In the genomic region with DNA sequence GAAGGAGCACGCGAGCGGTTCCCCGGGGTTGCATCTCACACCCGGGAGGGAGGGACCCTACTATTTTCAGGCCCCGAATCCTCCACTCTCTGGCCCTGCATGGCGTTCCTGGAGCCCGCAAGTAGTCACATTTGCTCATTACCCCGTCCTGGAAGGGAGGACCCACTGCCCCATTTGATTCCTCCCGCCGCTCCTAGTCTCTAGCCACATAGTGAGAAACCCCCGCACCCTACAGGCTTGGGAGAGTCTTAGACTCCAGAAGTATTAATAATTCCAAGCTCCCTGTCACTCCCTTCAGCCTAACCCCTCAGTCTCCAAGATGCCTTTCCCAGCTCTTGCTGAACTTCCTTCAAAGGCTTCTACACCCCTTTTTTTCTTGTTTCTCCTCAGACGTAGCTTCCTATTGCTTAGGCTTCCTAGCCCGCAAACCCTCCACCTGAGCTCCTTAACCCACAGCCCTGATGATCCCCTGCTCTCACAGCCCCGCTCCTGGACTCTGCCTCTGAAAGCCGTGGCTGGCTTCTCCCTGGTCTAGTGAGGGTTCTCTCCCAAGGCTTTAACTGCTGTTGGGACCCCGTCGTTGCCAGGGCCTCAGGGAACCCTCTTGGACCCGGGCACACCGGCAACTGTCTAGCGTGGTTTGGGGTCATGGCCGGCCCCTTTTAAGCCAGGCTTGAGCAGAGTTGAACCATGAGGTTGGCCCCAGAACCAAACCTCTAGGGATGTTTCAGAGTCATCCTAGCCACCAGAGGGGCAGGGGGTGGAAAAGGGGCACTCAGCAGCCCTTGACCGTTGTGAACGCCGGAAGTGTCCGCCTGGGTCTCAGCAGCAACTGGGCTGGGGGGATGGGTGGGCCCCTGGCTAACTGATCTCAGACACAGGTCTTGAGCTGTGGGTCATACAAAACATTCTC, we compare ENCODE assay signal across 6 cellular contexts. TPM values are rescaled to one million over a fixed set of nuclear protein-coding genes. Genes with fewer than 3 reads are reported as not detected.
DNase-seq lines count a peak whose midpoint lies in the region; ATAC-seq, FAIRE-seq and TF ChIP-seq lines count a peak whose summit lies in the region.

No MANE protein-coding gene starts in this region.

- TF ChIP-seq EP300 in upper lobe of left lung (IDR thresholded peaks at IDR 0.05): no peak

- TF ChIP-seq POLR2A in upper lobe of left lung (IDR thresholded peaks at IDR 0.05): peak in 1 of 4 donors; percentile 37

- TF ChIP-seq CTCF in upper lobe of left lung (IDR thresholded peaks at IDR 0.05): no peak

- 12% methylated on average over 26 of the region's 26 CpGs for WGBS in right cardiac atrium
- 9 to 10% methylated on average over 20 to 21 of the region's 26 CpGs for WGBS in upper lobe of left lung, 2 donors

- ATAC-seq in right cardiac atrium (peak in 1 of 2 donors; percentile 0), upper lobe of left lung (ENCODE audit: low FRiP score in 2 of 2) (no peak), HG03432 (IDR thresholded peaks at IDR 0.05; ENCODE audit: unreplicated experiment) (no peak)

- H3K27me3 ChIP-seq in SJSA1 (replicated peaks): 0 out of 2 replicates have a peak, but pooled peaks cover 5% of the 10 kb centered on the region
- no peaks in the 10 kb centered on the region for H3K27me3 ChIP-seq in right cardiac atrium (ENCODE audit: control insufficient read depth, insufficient read depth)
- no peaks in the 10 kb centered on the region for H3K27me3 ChIP-seq in upper lobe of left lung

- H3K27ac ChIP-seq in SJSA1 (peak overlapping the region; percentile 25; the same call in 1 of the 2 replicates), right cardiac atrium (ENCODE audit: low read length) (peak overlapping the region; percentile 86), upper lobe of left lung (peak overlapping the region; percentile 88 to 96 (median 93))

- H3K4me3 ChIP-seq in SJSA1 (peak overlapping the region; percentile 84), right cardiac atrium (ENCODE audit: low read length) (peak overlapping the region; percentile 90), upper lobe of left lung (peak overlapping the region; percentile 82 to 97 (median 90))

- H3K9me3 ChIP-seq in SJSA1 (replicated peaks) (no peaks in the 10 kb centered on the region), right cardiac atrium (ENCODE audit: control insufficient read depth, low read length) (no peaks in the 10 kb centered on the region), upper lobe of left lung (no peaks in the 10 kb centered on the region)

- intact Hi-C loops in right cardiac atrium (cut with DNase I): no loop called here

- H3K4me1 ChIP-seq in SJSA1 (replicated peaks): peaks cover 15% of the 10 kb centered on the region
- H3K4me1 ChIP-seq in right cardiac atrium (ENCODE audit: control insufficient read depth, insufficient read depth, low read length): peaks cover 4% of the 10 kb centered on the region
- H3K4me1 ChIP-seq in upper lobe of left lung: peaks cover 29 to 62% (median 49%) of the 10 kb centered on the region in 4 donors

- FAIRE-seq in GM18507 (lab: Jason Lieb, UNC): peak; percentile 68

- no peak for DNase-seq in GM18507 (ENCODE audit: extremely low spot score, insufficient read length, low read depth)
- no peak for DNase-seq in SJSA1 (ENCODE audit: low read depth in 1 of 2, low spot score in 2 of 2)
- DNase-seq in right cardiac atrium: peak in 1 of 3 donors; percentile 62
- DNase-seq in upper lobe of left lung: no peak
- DNase-seq in stimulated activated CD4-positive, alpha-beta T cell treated with anti-CD3 and anti-CD28 coated beads, Interleukin-2, amount 100 ng/mL, for 48 hours: no peak

- H3K36me3 ChIP-seq in SJSA1 (no peaks in the 10 kb centered on the region), upper lobe of left lung (peaks cover 2 to 7% (median 6%) of the 10 kb centered on the region in 4 donors)

RNA-seq across cellular contexts. Expression of a gene that starts 0.9 kb away (rescaled TPM):
- total RNA-seq in SJSA1 (2014; rRNA removed; shearing (Covaris generic)): 22.6 and 34.9 TPM in 2 replicates
- 10 to 100 TPM; 23.3 to 29.0 (median 26.0) TPM for total RNA-seq in right cardiac atrium
- polyA plus RNA-seq in right cardiac atrium: 27.2 TPM
- total RNA-seq in upper lobe of left lung: 100 to 1,000 TPM in 2 of 6 donors, 10 to 100 TPM in 4; 52.4 to 226 (median 68.3) TPM

RNA-seq across cellular contexts. Expression of a gene that starts 29.6 kb away (rescaled TPM):
- not detected in 2 replicates for total RNA-seq in SJSA1 (2014; rRNA removed; shearing (Covaris generic))
- total RNA-seq in right cardiac atrium: under 1 TPM in 1 of 4 donors, not detected in 3; 0.44 TPM
- polyA plus RNA-seq in right cardiac atrium: not detected
- total RNA-seq in upper lobe of left lung: 1 to 10 TPM in 3 of 6 donors, not detected in 3; 1.4 to 4.2 (median 2.0) TPM

RNA-seq across cellular contexts. Expression of a gene that starts 30.0 kb away (rescaled TPM):
- total RNA-seq in SJSA1 (2014; rRNA removed; shearing (Covaris generic)): 8.2 and 13.6 TPM in 2 replicates
- 1 to 10 TPM; 1.9 to 4.8 (median 3.1) TPM for total RNA-seq in right cardiac atrium
- polyA plus RNA-seq in right cardiac atrium: 1.4 TPM
- total RNA-seq in upper lobe of left lung: 10 to 100 TPM; 11.4 to 58.7 (median 31.1) TPM

RNA-seq across cellular contexts. Expression of a gene that starts 49.0 kb away (rescaled TPM):
- 47.1 and 47.7 TPM in 2 replicates for total RNA-seq in SJSA1 (2014; rRNA removed; shearing (Covaris generic))
- 10 to 100 TPM; 18.6 to 21.7 (median 20.4) TPM for total RNA-seq in right cardiac atrium
- polyA plus RNA-seq in right cardiac atrium: 21.0 TPM
- total RNA-seq in upper lobe of left lung: 10 to 100 TPM in 1 of 6 donors, 1 to 10 TPM in 5; 2.1 to 11.1 (median 8.7) TPM

RNA-seq across cellular contexts. Expression of a gene that starts 49.2 kb away (rescaled TPM):
- total RNA-seq in SJSA1 (2014; rRNA removed; shearing (Covaris generic)): 21.5 and 22.3 TPM in 2 replicates
- total RNA-seq in right cardiac atrium (10 to 100 TPM; 19.7 to 31.3 (median 21.7) TPM), upper lobe of left lung (10 to 100 TPM; 38.8 to 81.7 (median 67.5) TPM)
- polyA plus RNA-seq in right cardiac atrium: 20.7 TPM

Comparison
In these comparisons a context has a peak if more than half of its experiments do, and no peak if none do; other contexts are left out.
1. H3K27ac ChIP-seq: peak in every context shown above with its lines; median percentile 93 in upper lobe of left lung; 86 in right cardiac atrium; 25 in SJSA1.